23 cellular contexts compared by ENCODE assay signal in genomic region chr9:34810187-34810524, GRCh38.
DNase-seq lines count a peak whose midpoint lies in the region; FAIRE-seq and TF ChIP-seq lines count a peak whose summit lies in the region.
"Had no signal": no experiment of that assay in that cellular context is flagged by ENCODE, and none has a peak within 500 bp of the region (broad histone marks: within the 10 kb centered on the region; RNA-seq: fewer than 3 reads in every experiment).

No MANE protein-coding gene starts in this region.

- H4K91ac ChIP-seq in H1 (replicated peaks; ENCODE audit: insufficient read length, low read length) = no peak overlapping the region

- CTCF ChIA-PET in H1 (lab: Charles Lee; ENCODE audit: partially characterized antibody) (interaction anchor here (1.0 to 1.9 kb wide), 9 partner anchors 13 to 153 kb away, joined by 3 to 15 read pairs (median 4); no protein-coding TSS in a partner anchor), SK-N-SH (lab: Yijun Ruan, JAX) (interaction anchor here (0.9 to 1.6 kb wide), 8 partner anchors 10 to 184 kb away, joined by 3 to 6 read pairs (median 3); no protein-coding TSS in a partner anchor)

- no peak overlapping the region for H2BK15ac ChIP-seq in H1 (ENCODE audit: low read length)

- 0 out of 2 replicates have a peak, but pooled peaks cover 3% of the 10 kb centered on the region for H3K4me1 ChIP-seq in HUES64 (ENCODE audit: insufficient read depth, low read length)
- H3K4me1 ChIP-seq in H1 (replicated peaks in 1 of 4; ENCODE audit: control insufficient read depth in 3 of 4, insufficient read depth in 4 of 4, low read length in 3 of 4) = peaks cover 0 to 3% (median 0%) of the 10 kb centered on the region in 4 experiments; a peak in 2 of 7 replicates
- H3K4me1 ChIP-seq in kidney (ENCODE audit: control insufficient read depth in 1 of 2, insufficient read depth in 1 of 2, low read depth in 1 of 2, low read length in 2 of 2) = no peaks in the 10 kb centered on the region
- peaks cover 8% of the 10 kb centered on the region for H3K4me1 ChIP-seq in suprapubic skin
- H3K4me1 ChIP-seq in SK-N-SH (ENCODE audit: control insufficient read depth in 1 of 2, insufficient read depth in 2 of 2, low read depth in 1 of 2, low read length in 1 of 2) = peaks cover 0 to 3% of the 10 kb centered on the region in 2 experiments; a peak in 1 of 4 replicates
- H3K4me1 ChIP-seq: HAP-1 had no signal

- no peaks in the 10 kb centered on the region for H3F3A ChIP-seq in SK-N-SH (replicated peaks; ENCODE audit: insufficient read depth)

- H3K9me3 ChIP-seq in HUES64 (ENCODE audit: insufficient read depth, low read depth, low read length) (peaks cover 8% of the 10 kb centered on the region; the same call in 1 of the 2 replicates), H1 (ENCODE audit: insufficient read depth in 2 of 2, low read depth in 1 of 2, low read length in 1 of 2) (no peaks in the 10 kb centered on the region), kidney (ENCODE audit: control insufficient read depth in 1 of 2, low read length in 2 of 2) (peaks cover 0 to 20% of the 10 kb centered on the region in 2 donors), suprapubic skin (no peaks in the 10 kb centered on the region), SK-N-SH (no peaks in the 10 kb centered on the region)
- H3K9me3 ChIP-seq: HAP-1 had no signal

- H3K79me1 ChIP-seq in H1 (ENCODE audit: low read depth, low read length) = no peaks in the 10 kb centered on the region

- H2AK5ac ChIP-seq in H1 (ENCODE audit: low read depth, low read length) = no peak overlapping the region

- no peak overlapping the region for H2BK5ac ChIP-seq in H1 (ENCODE audit: low read depth, low read length)

- no peaks in the 10 kb centered on the region for H3K79me2 ChIP-seq in H1 (ENCODE audit: control insufficient read depth in 1 of 2, insufficient read depth in 2 of 2, low read length in 2 of 2)
- no peaks in the 10 kb centered on the region for H3K79me2 ChIP-seq in SK-N-SH (ENCODE audit: insufficient read depth)

- H3K9me3 Mint-ChIP-seq in nephron progenitor cell = peaks cover 41% of the 10 kb centered on the region
- H3K9me3 Mint-ChIP-seq: HFFc6 had no signal

- H3K56ac ChIP-seq in H1 (replicated peaks; ENCODE audit: insufficient read length, low read depth, low read length) = no peak overlapping the region

- H3K4me3 Mint-ChIP-seq in nephron progenitor cell = no peak overlapping the region
- H3K4me3 Mint-ChIP-seq: CD4-positive, alpha-beta T cell; HFFc6; IgD-negative memory B cell had no signal

- POLR2A ChIA-PET in H1 (lab: Charles Lee; ENCODE audit: partially characterized antibody) = interaction anchor here (0.6 kb wide), 1 partner anchor 173 kb away, joined by 3 read pairs; no protein-coding TSS in a partner anchor
- POLR2A ChIA-PET in SK-N-SH (lab: Yijun Ruan, JAX) = interaction anchor here (0.6 kb wide), 1 partner anchor 27 kb away, joined by 3 read pairs; no protein-coding TSS in a partner anchor

- intact Hi-C loops in kidney (cut with DNase I) = no loop called here

- H2BK120ac ChIP-seq in H1 (replicated peaks; ENCODE audit: low read depth, low read length) = no peak overlapping the region

- TF ChIP-seq CTCF in H1 (IDR thresholded peaks at IDR 0.05; ENCODE audit: control extremely low read depth in 1 of 3, insufficient read depth in 1 of 3, low read depth in 1 of 3, low read length in 3 of 3) (no peak), kidney (IDR thresholded peaks at IDR 0.05; ENCODE audit: borderline replicate concordance, extremely low read depth, insufficient read depth) (no peak), suprapubic skin (IDR thresholded peaks at IDR 0.05) (no peak), nephron progenitor cell (IDR thresholded peaks at IDR 0.05) (no peak), SK-N-SH (IDR thresholded peaks at IDR 0.05) (no peak)

- no peak overlapping the region for H4K8ac ChIP-seq in H1 (ENCODE audit: extremely low read depth, insufficient read depth, low read length)

- no peaks in the 10 kb centered on the region for H3K36me3 Mint-ChIP-seq in nephron progenitor cell (ENCODE audit: low read depth)
- H3K36me3 Mint-ChIP-seq: IgD-negative memory B cell had no signal

- H2AFZ ChIP-seq in H1 (ENCODE audit: low read length) (no peak overlapping the region), SK-N-SH (ENCODE audit: low read depth) (no peak overlapping the region)

- no peak overlapping the region for H4K5ac ChIP-seq in H1 (ENCODE audit: insufficient read length, low read depth, low read length)

- no peaks in the 10 kb centered on the region for H3K4me1 Mint-ChIP-seq in nephron progenitor cell
- H3K4me1 Mint-ChIP-seq: IgD-negative memory B cell had no signal

- H3K4ac ChIP-seq in H1 (replicated peaks; ENCODE audit: insufficient read length, low read depth, low read length) = no peak overlapping the region

- no peak overlapping the region for H2BK12ac ChIP-seq in H1 (ENCODE audit: low read depth, low read length)

- no peaks in the 10 kb centered on the region; the same call in 1 of the 2 replicates for H3K23me2 ChIP-seq in H1 (ENCODE audit: low read depth, low read length)

- peaks cover 63% of the 10 kb centered on the region for H3K27me3 Mint-ChIP-seq in nephron progenitor cell (ENCODE audit: low read depth, poor library complexity)

- no peak overlapping the region for H2BK20ac ChIP-seq in H1 (ENCODE audit: low read length)

- H3K9ac ChIP-seq in HUES64 (ENCODE audit: low read depth, low read length) (no peak overlapping the region), H1 (replicated peaks in 1 of 4; ENCODE audit: extremely low read depth in 1 of 4, low read depth in 3 of 4, low read length in 3 of 4) (no peak overlapping the region), kidney (ENCODE audit: low read length in 2 of 2) (no peak overlapping the region), SK-N-SH (no peak overlapping the region)
- H3K9ac ChIP-seq: BLaER1 treated with 17β-estradiol and CSF1 and Interleukin-3, amounts not matched to agents 10 nM and 100 nM; GM23248; KMS-11 had no signal

- TF ChIP-seq EP300 in H1 (IDR thresholded peaks at IDR 0.05; ENCODE audit: borderline replicate concordance in 1 of 2, low read depth in 2 of 2, low read length in 2 of 2) (no peak), suprapubic skin (IDR thresholded peaks at IDR 0.05) (no peak), SK-N-SH (IDR thresholded peaks at IDR 0.05; ENCODE audit: borderline replicate concordance in 1 of 2, low read depth in 1 of 2, low read length in 1 of 2) (no peak)

- H3K9me2 ChIP-seq in SK-N-SH = no peaks in the 10 kb centered on the region

- TF ChIP-seq POLR2A in H1 (IDR thresholded peaks at IDR 0.05; ENCODE audit: control extremely low read depth in 1 of 2, low read depth in 2 of 2, low read length in 2 of 2) = no peak
- TF ChIP-seq POLR2A in suprapubic skin (IDR thresholded peaks at IDR 0.05) = no peak

- H3K27me3 ChIP-seq in HUES64 (ENCODE audit: insufficient read depth, low read length) = peaks cover 43% of the 10 kb centered on the region
- H3K27me3 ChIP-seq in H1 (replicated peaks in 1 of 4; ENCODE audit: control insufficient read depth in 3 of 4, extremely low read depth in 1 of 4, insufficient read depth in 3 of 4, low read length in 3 of 4) = peaks cover 0 to 25% (median 12%) of the 10 kb centered on the region in 4 experiments; a peak in 5 of 7 replicates
- H3K27me3 ChIP-seq in suprapubic skin = peaks cover 25% of the 10 kb centered on the region
- peaks cover 10% of the 10 kb centered on the region; the same call in 1 of the 2 replicates for H3K27me3 ChIP-seq in SK-N-SH (ENCODE audit: insufficient read depth)
- H3K27me3 ChIP-seq: BLaER1 treated with 17β-estradiol and CSF1 and Interleukin-3, amounts not matched to agents 10 nM and 100 nM had no signal

- peak overlapping the region; percentile 35 to 66; a peak in 2 of 4 replicates for H3K4me2 ChIP-seq in H1 (ENCODE audit: insufficient read depth in 1 of 2, low read depth in 2 of 2, low read length in 2 of 2)
- H3K4me2 ChIP-seq in SK-N-SH = no peak overlapping the region
- H3K4me2 ChIP-seq: BLaER1 treated with 17β-estradiol and CSF1 and Interleukin-3, amounts not matched to agents 10 nM and 100 nM; KMS-11 had no signal

- H3K27ac ChIP-seq in HUES64 (ENCODE audit: low read depth, low read length) = no peak overlapping the region
- H3K27ac ChIP-seq in H1 (ENCODE audit: low read depth, low read length) = no peak overlapping the region
- no peak overlapping the region for H3K27ac ChIP-seq in kidney (ENCODE audit: low read depth in 2 of 2, low read length in 2 of 2)
- H3K27ac ChIP-seq in suprapubic skin = no peak overlapping the region
- H3K27ac ChIP-seq in SK-N-SH (ENCODE audit: low read depth in 2 of 2, low read length in 1 of 2) = no peak overlapping the region
- H3K27ac ChIP-seq: BLaER1 treated with 17β-estradiol and CSF1 and Interleukin-3, amounts not matched to agents 10 nM and 100 nM; GM23248; KMS-11; RWPE1 had no signal

- H3K36me3 ChIP-seq in HUES64 (ENCODE audit: insufficient read depth, low read length) (no peaks in the 10 kb centered on the region), H1 (ENCODE audit: control insufficient read depth in 2 of 4, insufficient read depth in 4 of 4, low read length in 3 of 4) (no peaks in the 10 kb centered on the region), kidney (ENCODE audit: control insufficient read depth in 1 of 2, insufficient read depth in 2 of 2, low read length in 2 of 2) (no peaks in the 10 kb centered on the region), suprapubic skin (no peaks in the 10 kb centered on the region), SK-N-SH (replicated peaks in 1 of 2; ENCODE audit: control insufficient read depth in 1 of 2, insufficient read depth in 2 of 2, low read length in 1 of 2) (no peaks in the 10 kb centered on the region)
- H3K36me3 ChIP-seq: BLaER1 treated with 17β-estradiol and CSF1 and Interleukin-3, amounts not matched to agents 10 nM and 100 nM; HAP-1 had no signal

- H3K18ac ChIP-seq in H1 (ENCODE audit: extremely low read depth, low read length) = no peak overlapping the region

- no peak overlapping the region for H3K14ac ChIP-seq in H1 (ENCODE audit: insufficient read length)

- DNase-seq in H1 (ENCODE audit: low read depth in 1 of 2, low spot score in 2 of 2) = peak in 1 of 2 experiments; percentile 52
- peak; percentile 66 for DNase-seq in kidney
- no peak for DNase-seq in suprapubic skin (ENCODE audit: low spot score in 2 of 2)
- DNase-seq in nephron progenitor cell = no peak
- DNase-seq in activated CD4-positive, alpha-beta T cell treated with anti-CD3 and anti-CD28 coated beads for 4 hours = no peak
- no peak for DNase-seq in SK-N-SH
- DNase-seq: CD4-positive, alpha-beta T cell; HFFc6; NCI-H1048; NCI-H1417; NCI-H1694; NCI-H2029 treated with DMSO at 0.1 percent for 48 hours; NCI-H526 treated with DMSO at 0.1 percent for 48 hours; SHP77 had no signal

- H3K4me3 ChIP-seq in HUES64 (ENCODE audit: low read length) (peak overlapping the region; percentile 19; the same call in 1 of the 2 replicates), H1 (ENCODE audit: extremely low read depth in 1 of 4, insufficient read depth in 2 of 4, low read depth in 3 of 4, low read length in 4 of 4) (peak overlapping the region in 3 of 4 experiments; percentile 18 to 54 (median 32); a peak in 2 of 8 replicates), kidney (ENCODE audit: low read length in 2 of 2) (no peak overlapping the region), suprapubic skin (peak overlapping the region; percentile 34), SK-N-SH (ENCODE audit: low read depth in 2 of 2, low read length in 1 of 2) (no peak overlapping the region)
- H3K4me3 ChIP-seq: BLaER1 treated with 17β-estradiol and CSF1 and Interleukin-3, amounts not matched to agents 10 nM and 100 nM; GM23248; HAP-1 had no signal

- H3K23ac ChIP-seq in H1 (ENCODE audit: insufficient read length) = no peak overlapping the region

- FAIRE-seq in H1 (lab: Jason Lieb, UNC) (no peak), kidney (lab: Jason Lieb, UNC) (no peak)
- FAIRE-seq: A204.1, D721Med had no signal

- 87% methylated on average over 14 of the region's 14 CpGs for WGBS in HUES64
- 92% methylated on average over 9 of the region's 14 CpGs; no CpG with 5 or more reads in 1 of the 2 experiments for WGBS in H1 (ENCODE audit: extremely low coverage in 1 of 2, insufficient coverage in 1 of 2, insufficient read length in 1 of 2, insufficient replicate concordance in 2 of 2, low coverage in 1 of 2, low lambda C conversion rate in 2 of 2, missing lambda C conversion rate in 1 of 2), 2 experiments
- no CpG with 5 or more reads among the region's 14 CpGs for WGBS in suprapubic skin
- no CpG with 5 or more reads among the region's 14 CpGs for WGBS in SK-N-SH (ENCODE audit: low lambda C conversion rate)

- H4K20me1 ChIP-seq in H1 (replicated peaks in 1 of 2; ENCODE audit: control insufficient read depth in 1 of 2, insufficient read depth in 2 of 2, low read length in 2 of 2) (no peaks in the 10 kb centered on the region), SK-N-SH (ENCODE audit: insufficient read depth) (no peaks in the 10 kb centered on the region)
- H4K20me1 ChIP-seq: BLaER1 treated with 17β-estradiol and CSF1 and Interleukin-3, amounts not matched to agents 10 nM and 100 nM had no signal

- TF ChIP-seq RAD21 in H1 (IDR thresholded peaks at IDR 0.05 in 1 of 2, conservative IDR thresholded peaks at IDR 0.05 in 1 of 2; ENCODE audit: low read depth in 2 of 2, low read length in 2 of 2) (no peak), SK-N-SH (IDR thresholded peaks at IDR 0.05; ENCODE audit: low read length) (no peak)

- no peak overlapping the region for H3K27ac Mint-ChIP-seq in nephron progenitor cell
- H3K27ac Mint-ChIP-seq: CD4-positive, alpha-beta T cell; HFFc6; IgD-negative memory B cell had no signal

Comparison
In these comparisons a context has a peak if more than half of its experiments do, and no peak if none do; other contexts are left out.
1. H3K4me3 ChIP-seq: peak in HUES64 (single experiment), H1 (3 of 4) and suprapubic skin (single experiment); none in kidney (0 of 2) and SK-N-SH (0 of 2).